In the genomic region with DNA sequence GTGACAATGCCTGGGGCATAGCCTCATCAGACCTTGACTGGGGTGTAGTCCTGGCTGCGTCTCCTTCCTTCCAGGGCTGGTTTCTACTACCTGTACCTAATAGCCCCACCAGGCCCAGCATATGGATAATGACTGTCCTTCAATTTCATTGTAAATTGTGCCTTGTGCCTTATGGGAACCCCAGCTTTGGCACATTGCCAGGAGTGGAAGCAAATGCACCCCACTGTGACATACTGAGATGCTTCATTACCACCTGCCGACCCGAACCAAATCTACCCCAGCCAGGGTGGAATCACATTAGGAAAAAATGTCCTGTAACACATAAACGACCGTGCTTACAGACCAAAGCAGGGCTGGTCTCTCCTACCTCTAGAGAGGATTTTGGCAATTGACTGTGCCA, we compare ENCODE assay signal across 2 cellular contexts.
TF ChIP-seq lines count a peak whose summit lies in the region.

No MANE protein-coding gene starts in this region.

TF ChIP-seq in HepG2, 621 proteins besides CTCF, POLR2A, EP300 and RAD21:
- TF ChIP-seq LCORL (IDR thresholded peaks at IDR 0.05), result peak; percentile 48; the same call in 1 of the 2 replicates
- TF ChIP-seq LCORL (CRISPR knock-in tag; IDR thresholded peaks at IDR 0.05), result no peak
- TF ChIP-seq, protein P1, sequence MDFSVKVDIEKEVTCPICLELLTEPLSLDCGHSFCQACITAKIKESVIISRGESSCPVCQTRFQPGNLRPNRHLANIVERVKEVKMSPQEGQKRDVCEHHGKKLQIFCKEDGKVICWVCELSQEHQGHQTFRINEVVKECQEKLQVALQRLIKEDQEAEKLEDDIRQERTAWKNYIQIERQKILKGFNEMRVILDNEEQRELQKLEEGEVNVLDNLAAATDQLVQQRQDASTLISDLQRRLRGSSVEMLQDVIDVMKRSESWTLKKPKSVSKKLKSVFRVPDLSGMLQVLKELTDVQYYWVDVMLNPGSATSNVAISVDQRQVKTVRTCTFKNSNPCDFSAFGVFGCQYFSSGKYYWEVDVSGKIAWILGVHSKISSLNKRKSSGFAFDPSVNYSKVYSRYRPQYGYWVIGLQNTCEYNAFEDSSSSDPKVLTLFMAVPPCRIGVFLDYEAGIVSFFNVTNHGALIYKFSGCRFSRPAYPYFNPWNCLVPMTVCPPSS (IDR thresholded peaks at IDR 0.05), result no peak

TF ChIP-seq in K562, 482 proteins besides CTCF, POLR2A, EP300 and RAD21 (continues in another document):
- TF ChIP-seq, protein P2, sequence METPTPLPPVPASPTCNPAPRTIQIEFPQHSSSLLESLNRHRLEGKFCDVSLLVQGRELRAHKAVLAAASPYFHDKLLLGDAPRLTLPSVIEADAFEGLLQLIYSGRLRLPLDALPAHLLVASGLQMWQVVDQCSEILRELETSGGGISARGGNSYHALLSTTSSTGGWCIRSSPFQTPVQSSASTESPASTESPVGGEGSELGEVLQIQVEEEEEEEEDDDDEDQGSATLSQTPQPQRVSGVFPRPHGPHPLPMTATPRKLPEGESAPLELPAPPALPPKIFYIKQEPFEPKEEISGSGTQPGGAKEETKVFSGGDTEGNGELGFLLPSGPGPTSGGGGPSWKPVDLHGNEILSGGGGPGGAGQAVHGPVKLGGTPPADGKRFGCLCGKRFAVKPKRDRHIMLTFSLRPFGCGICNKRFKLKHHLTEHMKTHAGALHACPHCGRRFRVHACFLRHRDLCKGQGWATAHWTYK (CRISPR knock-in tag; IDR thresholded peaks at IDR 0.05), result no peak
- TF ChIP-seq RBFOX2 (IDR thresholded peaks at IDR 0.05; ENCODE audit: low read depth, low read length) (no peak), FOXK2 (conservative IDR thresholded peaks at IDR 0.05 in 1 of 2, IDR thresholded peaks at IDR 0.05 in 1 of 2; ENCODE audit: low read depth in 2 of 2) (no peak), KLF6 (CRISPR knock-in tag; IDR thresholded peaks at IDR 0.05; ENCODE audit: borderline replicate concordance) (no peak), KDM2B (CRISPR knock-in tag; IDR thresholded peaks at IDR 0.05) (0 out of 2 replicates have a peak, but pooled peaks have one; percentile 50), SMAD3 (CRISPR knock-in tag; conservative IDR thresholded peaks at IDR 0.05) (no peak), CBFA2T3 (IDR thresholded peaks at IDR 0.05) (no peak), GTF2F1 (IDR thresholded peaks at IDR 0.05; ENCODE audit: low read depth, low read length) (0 out of 2 replicates have a peak, but pooled peaks have one; percentile 71), CEBPG (CRISPR knock-in tag; IDR thresholded peaks at IDR 0.05) (no peak), CEBPG (tag; conservative IDR thresholded peaks at IDR 0.05 in 1 of 2, IDR thresholded peaks at IDR 0.05 in 1 of 2) (no peak), ZFP30 (CRISPR knock-in tag; IDR thresholded peaks at IDR 0.05; ENCODE audit: borderline replicate concordance) (no peak), MAZ (CRISPR knock-in tag; conservative IDR thresholded peaks at IDR 0.05 in 1 of 2, IDR thresholded peaks at IDR 0.05 in 1 of 2) (no peak), RCOR1 (IDR thresholded peaks at IDR 0.05; ENCODE audit: borderline replicate concordance in 1 of 2, low read depth in 2 of 2, low read length in 2 of 2) (no peak), NFIX (CRISPR knock-in tag; IDR thresholded peaks at IDR 0.05; ENCODE audit: low read depth) (peak; percentile 98), KAT7 (CRISPR knock-in tag; IDR thresholded peaks at IDR 0.05; ENCODE audit: borderline replicate concordance) (no peak), POLR3A (IDR thresholded peaks at IDR 0.05; ENCODE audit: borderline replicate concordance, extremely low read depth, insufficient read depth, insufficient read length) (no peak), BRCA1 (IDR thresholded peaks at IDR 0.05) (no peak), BRCA1 (CRISPR knock-in tag; IDR thresholded peaks at IDR 0.05) (no peak), MTA2 (IDR thresholded peaks at IDR 0.05; ENCODE audit: low read depth) (no peak), ESRRA (IDR thresholded peaks at IDR 0.05; ENCODE audit: borderline replicate concordance, low read depth) (no peak), XRCC4 (IDR thresholded peaks at IDR 0.05; ENCODE audit: extremely low read depth, insufficient read depth, insufficient read length) (no peak), ZNF586 (CRISPR knock-in tag; conservative IDR thresholded peaks at IDR 0.05) (no peak), BCOR (IDR thresholded peaks at IDR 0.05) (no peak), CC2D1A (IDR thresholded peaks at IDR 0.05) (no peak), SMAD1 (IDR thresholded peaks at IDR 0.05; ENCODE audit: low read depth, low read length, partially characterized antibody) (peak; percentile 89), MXI1 (IDR thresholded peaks at IDR 0.05; ENCODE audit: low read depth, low read length) (no peak), ZNF324 (CRISPR knock-in tag; IDR thresholded peaks at IDR 0.05) (no peak), ZC3H11A (IDR thresholded peaks at IDR 0.05; ENCODE audit: low read depth, low read length) (no peak), ZNF551 (CRISPR knock-in tag; IDR thresholded peaks at IDR 0.05) (no peak)
- TF ChIP-seq, protein P3, sequence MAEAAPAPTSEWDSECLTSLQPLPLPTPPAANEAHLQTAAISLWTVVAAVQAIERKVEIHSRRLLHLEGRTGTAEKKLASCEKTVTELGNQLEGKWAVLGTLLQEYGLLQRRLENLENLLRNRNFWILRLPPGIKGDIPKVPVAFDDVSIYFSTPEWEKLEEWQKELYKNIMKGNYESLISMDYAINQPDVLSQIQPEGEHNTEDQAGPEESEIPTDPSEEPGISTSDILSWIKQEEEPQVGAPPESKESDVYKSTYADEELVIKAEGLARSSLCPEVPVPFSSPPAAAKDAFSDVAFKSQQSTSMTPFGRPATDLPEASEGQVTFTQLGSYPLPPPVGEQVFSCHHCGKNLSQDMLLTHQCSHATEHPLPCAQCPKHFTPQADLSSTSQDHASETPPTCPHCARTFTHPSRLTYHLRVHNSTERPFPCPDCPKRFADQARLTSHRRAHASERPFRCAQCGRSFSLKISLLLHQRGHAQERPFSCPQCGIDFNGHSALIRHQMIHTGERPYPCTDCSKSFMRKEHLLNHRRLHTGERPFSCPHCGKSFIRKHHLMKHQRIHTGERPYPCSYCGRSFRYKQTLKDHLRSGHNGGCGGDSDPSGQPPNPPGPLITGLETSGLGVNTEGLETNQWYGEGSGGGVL (CRISPR knock-in tag; IDR thresholded peaks at IDR 0.05), result no peak
- TF ChIP-seq, protein P4, sequence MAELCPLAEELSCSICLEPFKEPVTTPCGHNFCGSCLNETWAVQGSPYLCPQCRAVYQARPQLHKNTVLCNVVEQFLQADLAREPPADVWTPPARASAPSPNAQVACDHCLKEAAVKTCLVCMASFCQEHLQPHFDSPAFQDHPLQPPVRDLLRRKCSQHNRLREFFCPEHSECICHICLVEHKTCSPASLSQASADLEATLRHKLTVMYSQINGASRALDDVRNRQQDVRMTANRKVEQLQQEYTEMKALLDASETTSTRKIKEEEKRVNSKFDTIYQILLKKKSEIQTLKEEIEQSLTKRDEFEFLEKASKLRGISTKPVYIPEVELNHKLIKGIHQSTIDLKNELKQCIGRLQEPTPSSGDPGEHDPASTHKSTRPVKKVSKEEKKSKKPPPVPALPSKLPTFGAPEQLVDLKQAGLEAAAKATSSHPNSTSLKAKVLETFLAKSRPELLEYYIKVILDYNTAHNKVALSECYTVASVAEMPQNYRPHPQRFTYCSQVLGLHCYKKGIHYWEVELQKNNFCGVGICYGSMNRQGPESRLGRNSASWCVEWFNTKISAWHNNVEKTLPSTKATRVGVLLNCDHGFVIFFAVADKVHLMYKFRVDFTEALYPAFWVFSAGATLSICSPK (IDR thresholded peaks at IDR 0.05; ENCODE audit: borderline replicate concordance), result no peak
- TF ChIP-seq, protein P5, sequence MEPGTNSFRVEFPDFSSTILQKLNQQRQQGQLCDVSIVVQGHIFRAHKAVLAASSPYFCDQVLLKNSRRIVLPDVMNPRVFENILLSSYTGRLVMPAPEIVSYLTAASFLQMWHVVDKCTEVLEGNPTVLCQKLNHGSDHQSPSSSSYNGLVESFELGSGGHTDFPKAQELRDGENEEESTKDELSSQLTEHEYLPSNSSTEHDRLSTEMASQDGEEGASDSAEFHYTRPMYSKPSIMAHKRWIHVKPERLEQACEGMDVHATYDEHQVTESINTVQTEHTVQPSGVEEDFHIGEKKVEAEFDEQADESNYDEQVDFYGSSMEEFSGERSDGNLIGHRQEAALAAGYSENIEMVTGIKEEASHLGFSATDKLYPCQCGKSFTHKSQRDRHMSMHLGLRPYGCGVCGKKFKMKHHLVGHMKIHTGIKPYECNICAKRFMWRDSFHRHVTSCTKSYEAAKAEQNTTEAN (CRISPR knock-in tag; IDR thresholded peaks at IDR 0.05), result no peak
- TF ChIP-seq, protein P6, sequence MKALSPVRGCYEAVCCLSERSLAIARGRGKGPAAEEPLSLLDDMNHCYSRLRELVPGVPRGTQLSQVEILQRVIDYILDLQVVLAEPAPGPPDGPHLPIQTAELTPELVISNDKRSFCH (CRISPR knock-in tag; IDR thresholded peaks at IDR 0.05), result no peak
- TF ChIP-seq, protein P6 (tag; IDR thresholded peaks at IDR 0.05), result no peak
- TF ChIP-seq, protein P7, sequence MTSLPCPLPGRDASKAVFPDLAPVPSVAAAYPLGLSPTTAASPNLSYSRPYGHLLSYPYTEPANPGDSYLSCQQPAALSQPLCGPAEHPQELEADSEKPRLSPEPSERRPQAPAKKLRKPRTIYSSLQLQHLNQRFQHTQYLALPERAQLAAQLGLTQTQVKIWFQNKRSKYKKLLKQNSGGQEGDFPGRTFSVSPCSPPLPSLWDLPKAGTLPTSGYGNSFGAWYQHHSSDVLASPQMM (CRISPR knock-in tag; IDR thresholded peaks at IDR 0.05), result no peak
- TF ChIP-seq, protein P8, sequence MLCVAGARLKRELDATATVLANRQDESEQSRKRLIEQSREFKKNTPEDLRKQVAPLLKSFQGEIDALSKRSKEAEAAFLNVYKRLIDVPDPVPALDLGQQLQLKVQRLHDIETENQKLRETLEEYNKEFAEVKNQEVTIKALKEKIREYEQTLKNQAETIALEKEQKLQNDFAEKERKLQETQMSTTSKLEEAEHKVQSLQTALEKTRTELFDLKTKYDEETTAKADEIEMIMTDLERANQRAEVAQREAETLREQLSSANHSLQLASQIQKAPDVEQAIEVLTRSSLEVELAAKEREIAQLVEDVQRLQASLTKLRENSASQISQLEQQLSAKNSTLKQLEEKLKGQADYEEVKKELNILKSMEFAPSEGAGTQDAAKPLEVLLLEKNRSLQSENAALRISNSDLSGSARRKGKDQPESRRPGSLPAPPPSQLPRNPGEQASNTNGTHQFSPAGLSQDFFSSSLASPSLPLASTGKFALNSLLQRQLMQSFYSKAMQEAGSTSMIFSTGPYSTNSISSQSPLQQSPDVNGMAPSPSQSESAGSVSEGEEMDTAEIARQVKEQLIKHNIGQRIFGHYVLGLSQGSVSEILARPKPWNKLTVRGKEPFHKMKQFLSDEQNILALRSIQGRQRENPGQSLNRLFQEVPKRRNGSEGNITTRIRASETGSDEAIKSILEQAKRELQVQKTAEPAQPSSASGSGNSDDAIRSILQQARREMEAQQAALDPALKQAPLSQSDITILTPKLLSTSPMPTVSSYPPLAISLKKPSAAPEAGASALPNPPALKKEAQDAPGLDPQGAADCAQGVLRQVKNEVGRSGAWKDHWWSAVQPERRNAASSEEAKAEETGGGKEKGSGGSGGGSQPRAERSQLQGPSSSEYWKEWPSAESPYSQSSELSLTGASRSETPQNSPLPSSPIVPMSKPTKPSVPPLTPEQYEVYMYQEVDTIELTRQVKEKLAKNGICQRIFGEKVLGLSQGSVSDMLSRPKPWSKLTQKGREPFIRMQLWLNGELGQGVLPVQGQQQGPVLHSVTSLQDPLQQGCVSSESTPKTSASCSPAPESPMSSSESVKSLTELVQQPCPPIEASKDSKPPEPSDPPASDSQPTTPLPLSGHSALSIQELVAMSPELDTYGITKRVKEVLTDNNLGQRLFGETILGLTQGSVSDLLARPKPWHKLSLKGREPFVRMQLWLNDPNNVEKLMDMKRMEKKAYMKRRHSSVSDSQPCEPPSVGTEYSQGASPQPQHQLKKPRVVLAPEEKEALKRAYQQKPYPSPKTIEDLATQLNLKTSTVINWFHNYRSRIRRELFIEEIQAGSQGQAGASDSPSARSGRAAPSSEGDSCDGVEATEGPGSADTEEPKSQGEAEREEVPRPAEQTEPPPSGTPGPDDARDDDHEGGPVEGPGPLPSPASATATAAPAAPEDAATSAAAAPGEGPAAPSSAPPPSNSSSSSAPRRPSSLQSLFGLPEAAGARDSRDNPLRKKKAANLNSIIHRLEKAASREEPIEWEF (CRISPR knock-in tag; IDR thresholded peaks at IDR 0.05), result no peak
- TF ChIP-seq, protein P9, sequence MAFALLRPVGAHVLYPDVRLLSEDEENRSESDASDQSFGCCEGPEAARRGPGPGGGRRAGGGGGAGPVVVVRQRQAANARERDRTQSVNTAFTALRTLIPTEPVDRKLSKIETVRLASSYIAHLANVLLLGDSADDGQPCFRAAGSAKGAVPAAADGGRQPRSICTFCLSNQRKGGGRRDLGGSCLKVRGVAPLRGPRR (CRISPR knock-in tag; IDR thresholded peaks at IDR 0.05), result no peak
- TF ChIP-seq, protein P10, sequence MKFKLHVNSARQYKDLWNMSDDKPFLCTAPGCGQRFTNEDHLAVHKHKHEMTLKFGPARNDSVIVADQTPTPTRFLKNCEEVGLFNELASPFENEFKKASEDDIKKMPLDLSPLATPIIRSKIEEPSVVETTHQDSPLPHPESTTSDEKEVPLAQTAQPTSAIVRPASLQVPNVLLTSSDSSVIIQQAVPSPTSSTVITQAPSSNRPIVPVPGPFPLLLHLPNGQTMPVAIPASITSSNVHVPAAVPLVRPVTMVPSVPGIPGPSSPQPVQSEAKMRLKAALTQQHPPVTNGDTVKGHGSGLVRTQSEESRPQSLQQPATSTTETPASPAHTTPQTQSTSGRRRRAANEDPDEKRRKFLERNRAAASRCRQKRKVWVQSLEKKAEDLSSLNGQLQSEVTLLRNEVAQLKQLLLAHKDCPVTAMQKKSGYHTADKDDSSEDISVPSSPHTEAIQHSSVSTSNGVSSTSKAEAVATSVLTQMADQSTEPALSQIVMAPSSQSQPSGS (CRISPR knock-in tag; IDR thresholded peaks at IDR 0.05), result no peak
- TF ChIP-seq, protein P11, sequence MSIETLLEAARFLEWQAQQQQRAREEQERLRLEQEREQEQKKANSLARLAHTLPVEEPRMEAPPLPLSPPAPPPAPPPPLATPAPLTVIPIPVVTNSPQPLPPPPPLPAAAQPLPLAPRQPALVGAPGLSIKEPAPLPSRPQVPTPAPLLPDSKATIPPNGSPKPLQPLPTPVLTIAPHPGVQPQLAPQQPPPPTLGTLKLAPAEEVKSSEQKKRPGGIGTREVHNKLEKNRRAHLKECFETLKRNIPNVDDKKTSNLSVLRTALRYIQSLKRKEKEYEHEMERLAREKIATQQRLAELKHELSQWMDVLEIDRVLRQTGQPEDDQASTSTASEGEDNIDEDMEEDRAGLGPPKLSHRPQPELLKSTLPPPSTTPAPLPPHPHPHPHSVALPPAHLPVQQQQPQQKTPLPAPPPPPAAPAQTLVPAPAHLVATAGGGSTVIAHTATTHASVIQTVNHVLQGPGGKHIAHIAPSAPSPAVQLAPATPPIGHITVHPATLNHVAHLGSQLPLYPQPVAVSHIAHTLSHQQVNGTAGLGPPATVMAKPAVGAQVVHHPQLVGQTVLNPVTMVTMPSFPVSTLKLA (conservative IDR thresholded peaks at IDR 0.05), result no peak
- TF ChIP-seq, protein P12, sequence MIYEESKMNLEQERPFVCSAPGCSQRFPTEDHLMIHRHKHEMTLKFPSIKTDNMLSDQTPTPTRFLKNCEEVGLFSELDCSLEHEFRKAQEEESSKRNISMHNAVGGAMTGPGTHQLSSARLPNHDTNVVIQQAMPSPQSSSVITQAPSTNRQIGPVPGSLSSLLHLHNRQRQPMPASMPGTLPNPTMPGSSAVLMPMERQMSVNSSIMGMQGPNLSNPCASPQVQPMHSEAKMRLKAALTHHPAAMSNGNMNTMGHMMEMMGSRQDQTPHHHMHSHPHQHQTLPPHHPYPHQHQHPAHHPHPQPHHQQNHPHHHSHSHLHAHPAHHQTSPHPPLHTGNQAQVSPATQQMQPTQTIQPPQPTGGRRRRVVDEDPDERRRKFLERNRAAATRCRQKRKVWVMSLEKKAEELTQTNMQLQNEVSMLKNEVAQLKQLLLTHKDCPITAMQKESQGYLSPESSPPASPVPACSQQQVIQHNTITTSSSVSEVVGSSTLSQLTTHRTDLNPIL (CRISPR knock-in tag; IDR thresholded peaks at IDR 0.05), result no peak
